17 cellular contexts compared by ENCODE assay signal in the genomic region with DNA sequence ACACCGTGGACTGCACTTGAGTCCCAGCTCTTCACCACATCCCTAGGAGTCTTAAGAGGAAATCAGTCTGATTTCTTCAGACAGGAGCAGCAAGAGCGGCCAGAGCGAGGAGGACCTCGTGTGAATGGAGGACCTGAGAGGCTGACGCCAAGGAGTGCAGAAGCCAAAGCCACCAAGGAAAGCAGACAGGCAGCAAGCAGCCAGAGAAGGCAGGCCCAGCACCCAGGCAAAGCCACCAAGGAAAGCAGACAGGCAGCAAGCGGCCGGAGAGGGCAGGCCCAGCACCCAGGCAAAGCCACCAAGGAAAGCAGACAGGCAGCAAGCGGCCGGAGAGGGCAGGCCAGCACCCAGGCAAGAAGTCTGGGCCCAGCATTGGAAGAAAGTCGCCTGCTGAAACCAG.
"Had no signal": no experiment of that assay in that cellular context is flagged by ENCODE, and none has a peak within 500 bp of the region (broad histone marks: within the 10 kb centered on the region; RNA-seq: fewer than 3 reads in every experiment).

No MANE protein-coding gene starts in this region.

- H3K9me3 Mint-ChIP-seq: naive thymus-derived CD8-positive, alpha-beta T cell; WTC11 had no signal

- ATAC-seq: left lobe of liver; naive thymus-derived CD8-positive, alpha-beta T cell; SK-N-SH treated with all-trans-retinoic acid at 6 μM for 48 hours; WTC11 had no signal

- H3K27ac ChIP-seq: esophagus muscularis mucosa, psoas muscle, tibial artery had no signal

- H3K4me3 ChIP-seq: esophagus muscularis mucosa, psoas muscle, tibial artery had no signal

- H3K27ac Mint-ChIP-seq: WTC11 had no signal

- FAIRE-seq: keratinocyte, TTC549, urothelium cell line had no signal

- DNase-seq: activated CD4-positive, alpha-beta T cell treated with anti-CD3 and anti-CD28 coated beads for 48 hours; activated naive CD4-positive, alpha-beta T cell treated with anti-CD3 and anti-CD28 coated beads, Interleukin-2, amount 50 U/mL, for 16 hours; hippocampal formation; stimulated activated CD4-positive, alpha-beta T cell treated with anti-CD3 and anti-CD28 coated beads, Interleukin-12 subunit alpha, Interleukin-12 subunit beta, amount 100 ng/mL, for 4 hours; stimulated activated CD4-positive, alpha-beta T cell treated with anti-CD3 and anti-CD28 coated beads, Interleukin-2, amount 100 ng/mL, for 24 hours; stimulated activated naive CD4-positive, alpha-beta T cell; T-helper 2 cell; tibial artery had no signal

- H3K4me1 ChIP-seq: psoas muscle, tibial artery had no signal

- H3K27me3 Mint-ChIP-seq: naive thymus-derived CD8-positive, alpha-beta T cell had no signal

- H3K4me3 Mint-ChIP-seq: naive thymus-derived CD8-positive, alpha-beta T cell; WTC11 had no signal

- H3K27me3 ChIP-seq: esophagus muscularis mucosa, tibial artery had no signal

- H3K4me1 Mint-ChIP-seq: WTC11 had no signal

- H3K9me3 ChIP-seq: esophagus muscularis mucosa, psoas muscle, tibial artery had no signal
